27 cellular contexts compared by ENCODE assay signal in genomic region chr2:68414862-68415261, GRCh38. TPM values are rescaled to one million over a fixed set of nuclear protein-coding genes. Genes with fewer than 3 reads are reported as not detected.
A peak's percentile ranks its signal among the peaks of the same experiment; 100 is the strongest.
DNase-seq lines count a peak whose midpoint lies in the region; ATAC-seq and TF ChIP-seq lines count a peak whose summit lies in the region.
"Had no signal": no experiment of that assay in that cellular context is flagged by ENCODE, and none has a peak within 500 bp of the region (broad histone marks: within the 10 kb centered on the region; RNA-seq: fewer than 3 reads in every experiment).

No MANE protein-coding gene starts in this region.

- intact Hi-C loops in colonic mucosa (cut with DNase I): no loop called here

- H3K4me3 ChIP-seq in colonic mucosa: no peak overlapping the region
- H3K4me3 ChIP-seq: ascending aorta had no signal

- H3K4me1 ChIP-seq in colonic mucosa: no peaks in the 10 kb centered on the region
- H3K4me1 ChIP-seq: ascending aorta, parathyroid adenoma had no signal

- no peak for TF ChIP-seq CTCF in brain (conservative IDR thresholded peaks at IDR 0.05)
- no peak for TF ChIP-seq CTCF in colonic mucosa (IDR thresholded peaks at IDR 0.05)

- peaks cover 6% of the 10 kb centered on the region for H3K27me3 Mint-ChIP-seq in brain
- H3K27me3 Mint-ChIP-seq: effector memory CD8-positive, alpha-beta T cell; naive B cell; stimulated activated memory B cell treated with anti-CD40 and anti-IgM and Interleukin-4, amounts not matched to agents 10 μg/mL and 1 μg/mL and 100 μg/mL, for 72 hours had no signal

- peak overlapping the region in 4 of 5 experiments; percentile 39 to 93 (median 62) for H3K27ac Mint-ChIP-seq in brain
- H3K27ac Mint-ChIP-seq: activated naive CD4-positive, alpha-beta T cell treated with anti-CD3 and anti-CD28 coated beads, Interleukin-2, amount 50 U/mL, for 24 hours; stimulated activated memory B cell treated with anti-CD40 and anti-IgM and Interleukin-4, amounts not matched to agents 10 μg/mL and 1 μg/mL and 100 μg/mL, for 72 hours had no signal

- no peak overlapping the region for H3K27ac ChIP-seq in colonic mucosa
- H3K27ac ChIP-seq: ascending aorta, C4-2B, HL-60, parathyroid adenoma had no signal

- H3K9me3 ChIP-seq in colonic mucosa: no peaks in the 10 kb centered on the region
- H3K9me3 ChIP-seq: ascending aorta had no signal

- H3K36me3 Mint-ChIP-seq in brain: no peaks in the 10 kb centered on the region
- H3K36me3 Mint-ChIP-seq: activated naive CD4-positive, alpha-beta T cell treated with anti-CD3 and anti-CD28 coated beads, Interleukin-2, amount 50 U/mL, for 24 hours; naive B cell; stimulated activated memory B cell treated with anti-CD40 and anti-IgM and Interleukin-4, amounts not matched to agents 10 μg/mL and 1 μg/mL and 100 μg/mL, for 72 hours had no signal

- no peaks in the 10 kb centered on the region for H3K36me3 ChIP-seq in colonic mucosa
- H3K36me3 ChIP-seq: ascending aorta had no signal

- no peaks in the 10 kb centered on the region for H3K27me3 ChIP-seq in colonic mucosa
- H3K27me3 ChIP-seq: ascending aorta had no signal

- DNase-seq in GDM1 (lab: John Stamatoyannopoulos, UW) (peak; percentile 74), NCI-H345 (lab: John Stamatoyannopoulos, UW) (peak; percentile 63), iPS-NIHi11 (ENCODE audit: low spot score) (peak; percentile 17), colonic mucosa (no peak), NOMO-1 treated with dmso at 0.1 percent for 144 hours (lab: John Stamatoyannopoulos, UW; ENCODE audit: unreplicated experiment) (no peak)
- DNase-seq in stimulated activated CD4-positive, alpha-beta T cell treated with anti-CD3 and anti-CD28 coated beads, Interleukin-12 subunit alpha, Interleukin-12 subunit beta, amount 100 ng/mL, for 4 hours: no peak
- DNase-seq: effector memory CD8-positive, alpha-beta T cell; GOT3; IMR-90; islet precursor cell; mammary epithelial cell; naive B cell; NCI-H2227 treated with DMSO at 0.1 percent for 48 hours; RPMI8226; stimulated activated CD4-positive, alpha-beta T cell treated with anti-CD3 and anti-CD28 coated beads, Interleukin-1b, Interleukin-23, amount 100 ng/mL, for 48 hours; T1000 had no signal

- H3K4me3 Mint-ChIP-seq in brain: no peak overlapping the region
- H3K4me3 Mint-ChIP-seq: activated naive CD4-positive, alpha-beta T cell treated with anti-CD3 and anti-CD28 coated beads, Interleukin-2, amount 50 U/mL, for 24 hours; effector memory CD8-positive, alpha-beta T cell; naive B cell; stimulated activated memory B cell treated with anti-CD40 and anti-IgM and Interleukin-4, amounts not matched to agents 10 μg/mL and 1 μg/mL and 100 μg/mL, for 72 hours had no signal

- H3K9me3 Mint-ChIP-seq in brain: peaks cover 0 to 6% (median 0%) of the 10 kb centered on the region in 5 experiments
- H3K9me3 Mint-ChIP-seq: activated naive CD4-positive, alpha-beta T cell treated with anti-CD3 and anti-CD28 coated beads, Interleukin-2, amount 50 U/mL, for 24 hours; effector memory CD8-positive, alpha-beta T cell; stimulated activated memory B cell treated with anti-CD40 and anti-IgM and Interleukin-4, amounts not matched to agents 10 μg/mL and 1 μg/mL and 100 μg/mL, for 72 hours had no signal

- ATAC-seq in GM19397 (IDR thresholded peaks at IDR 0.05; ENCODE audit: unreplicated experiment): no peak
- ATAC-seq: effector memory CD8-positive, alpha-beta T cell; stimulated activated memory B cell treated with anti-CD40 and anti-IgM and Interleukin-4, amounts not matched to agents 10 μg/mL and 1 μg/mL and 100 μg/mL, for 72 hours had no signal

- H3K9ac ChIP-seq in colonic mucosa (ENCODE audit: low read depth in 2 of 2, low read length in 2 of 2): no peak overlapping the region
- H3K9ac ChIP-seq: parathyroid adenoma had no signal

- H3K4me1 Mint-ChIP-seq in brain: peaks cover 16% of the 10 kb centered on the region

RNA-seq across cellular contexts. Expression of gene PLEK, which starts 49.8 kb away (rescaled TPM):
- 2.0 TPM for polyA plus RNA-seq in brain (ENCODE audit: insufficient read depth, low read depth, low replicate concordance)
- total RNA-seq in colonic mucosa: 1 to 10 TPM; 2.6 to 5.1 TPM
- total RNA-seq: chondrocyte, fibroblast of lung, MCF 10A had no signal
- polyA plus RNA-seq: fibroblast of lung, IMR-90 had no signal

RNA-seq across cellular contexts. Expression of gene FBXO48, which starts 52.2 kb away (rescaled TPM):
- 0.64 TPM for polyA plus RNA-seq in brain (ENCODE audit: insufficient read depth, low read depth, low replicate concordance)
- total RNA-seq in colonic mucosa: 1 to 10 TPM; 1.5 to 2.3 TPM

RNA-seq across cellular contexts. Expression of gene APLF, which starts 52.5 kb away (rescaled TPM):
- polyA plus RNA-seq in brain (ENCODE audit: insufficient read depth, low read depth, low replicate concordance): 0.24 TPM
- total RNA-seq in colonic mucosa: 1 to 10 TPM in 1 of 2 donors, under 1 TPM in 1; 0.96 to 2.6 TPM

Comparison
In these comparisons a context has a peak if more than half of its experiments do, and no peak if none do; other contexts are left out.
1. DNase-seq: peak in GDM1 (single experiment), NCI-H345 (single experiment) and iPS-NIHi11 (single experiment); none in colonic mucosa (single experiment), NOMO-1 treated with dmso at 0.1 percent for 144 hours (single experiment) and stimulated activated CD4-positive, alpha-beta T cell treated with anti-CD3 and anti-CD28 coated beads, Interleukin-12 subunit alpha, Interleukin-12 subunit beta, amount 100 ng/mL, for 4 hours (single experiment).